Comparison of ENCODE assay signal across 28 cellular contexts in the genomic region with DNA sequence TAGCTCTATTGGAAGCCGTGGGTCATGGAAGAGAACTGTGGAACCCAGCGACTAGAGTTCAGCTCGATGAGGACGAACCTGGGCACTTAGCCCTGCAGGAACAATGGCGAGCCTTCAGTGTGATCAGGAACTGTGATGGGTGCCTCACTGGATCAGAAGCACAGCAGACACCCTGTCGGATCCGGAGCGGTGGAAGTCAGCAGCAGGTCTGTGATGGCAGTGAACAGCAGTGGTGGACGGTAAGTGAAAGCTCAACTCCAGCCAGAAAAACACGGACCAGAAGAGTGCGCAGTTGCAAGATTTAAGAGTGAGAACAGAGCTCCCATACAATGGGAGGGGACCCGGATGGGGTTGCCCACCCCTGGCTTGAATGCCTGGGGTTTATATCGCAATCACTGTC.
"Had no signal": no experiment of that assay in that cellular context is flagged by ENCODE, and none has a peak within 500 bp of the region (broad histone marks: within the 10 kb centered on the region; RNA-seq: fewer than 3 reads in every experiment).

No MANE protein-coding gene starts in this region.

- H3K4me3 Mint-ChIP-seq: natural killer cell; nephron; neural progenitor cell; stimulated activated memory B cell treated with anti-CD40 and anti-IgM and Interleukin-4, amounts not matched to agents 10 μg/mL and 1 μg/mL and 100 μg/mL, for 72 hours; stimulated activated naive CD8-positive, alpha-beta T cell treated with anti-CD3 and anti-CD28 coated beads, Interleukin-15, amount 100 ng/mL, for 72 hours; type B pancreatic cell had no signal

- H3K27me3 Mint-ChIP-seq: progenitor cell of endocrine pancreas; stimulated activated memory B cell treated with anti-CD40 and anti-IgM and Interleukin-4, amounts not matched to agents 10 μg/mL and 1 μg/mL and 100 μg/mL, for 72 hours; stimulated activated naive CD8-positive, alpha-beta T cell treated with anti-CD3 and anti-CD28 coated beads, Interleukin-15, amount 100 ng/mL, for 72 hours; type B pancreatic cell had no signal

- H3K36me3 ChIP-seq: neural progenitor cell, ovary, right lobe of liver, sigmoid colon, suprapubic skin, tibial artery, transverse colon, upper lobe of right lung, uterus had no signal

- H3K27ac Mint-ChIP-seq: natural killer cell; nephron; neural progenitor cell; progenitor cell of endocrine pancreas; stimulated activated memory B cell treated with anti-CD40 and anti-IgM and Interleukin-4, amounts not matched to agents 10 μg/mL and 1 μg/mL and 100 μg/mL, for 72 hours; stimulated activated naive CD8-positive, alpha-beta T cell treated with anti-CD3 and anti-CD28 coated beads, Interleukin-15, amount 100 ng/mL, for 72 hours; type B pancreatic cell had no signal

- DNase-seq: natural killer cell; occipital lobe; ovary; psoas muscle; right cardiac atrium; right lobe of liver; sigmoid colon; small intestine; stimulated activated CD4-positive, alpha-beta T cell treated with anti-CD3 and anti-CD28 coated beads, Interleukin-1b, Interleukin-23, amount 100 ng/mL, for 48 hours; stimulated activated CD4-positive, alpha-beta T cell treated with anti-CD3 and anti-CD28 coated beads, Interleukin-4, amount 100 ng/mL, for 1 hour; stimulated activated CD4-positive, alpha-beta T cell treated with anti-CD3 and anti-CD28 coated beads, Interleukin-4, amount 100 ng/mL, for 4 hours; stimulated activated CD8-positive, alpha-beta memory T cell treated with anti-CD3 and anti-CD28 coated beads, Interleukin-4, amount 100 ng/mL, for 48 hours; stimulated activated naive CD4-positive, alpha-beta T cell; stimulated activated naive CD8-positive, alpha-beta T cell treated with anti-CD3 and anti-CD28 coated beads, Interleukin-15, amount 100 ng/mL, for 72 hours; stimulated activated naive CD8-positive, alpha-beta T cell treated with anti-CD3 and anti-CD28 coated beads, Interleukin-15, Interleukin-2, amounts not matched to agents 100 U/mL and 50 U/mL, for 24 hours; substantia nigra; testis; tibial artery; transverse colon; upper lobe of right lung; uterus had no signal

- H3K79me2 ChIP-seq: parathyroid adenoma had no signal

- H3K36me3 Mint-ChIP-seq: natural killer cell; neural progenitor cell; stimulated activated memory B cell treated with anti-CD40 and anti-IgM and Interleukin-4, amounts not matched to agents 10 μg/mL and 1 μg/mL and 100 μg/mL, for 72 hours had no signal

- H3K9ac ChIP-seq: neural progenitor cell, parathyroid adenoma had no signal

- H3K4me2 ChIP-seq: neural progenitor cell had no signal

- H3K4me1 Mint-ChIP-seq: natural killer cell; nephron; neural progenitor cell; stimulated activated memory B cell treated with anti-CD40 and anti-IgM and Interleukin-4, amounts not matched to agents 10 μg/mL and 1 μg/mL and 100 μg/mL, for 72 hours; stimulated activated naive CD8-positive, alpha-beta T cell treated with anti-CD3 and anti-CD28 coated beads, Interleukin-15, amount 100 ng/mL, for 72 hours had no signal

- H3K9me3 ChIP-seq: ovary, psoas muscle, right lobe of liver, sigmoid colon, suprapubic skin, testis, tibial artery, transverse colon, upper lobe of right lung, uterus had no signal

- H3K4me1 ChIP-seq: neural progenitor cell, parathyroid adenoma, psoas muscle, right lobe of liver, suprapubic skin, testis, tibial artery, transverse colon, upper lobe of right lung, uterus had no signal

- H3K27ac ChIP-seq: neural progenitor cell, ovary, parathyroid adenoma, psoas muscle, right lobe of liver, sigmoid colon, suprapubic skin, testis, tibial artery, transverse colon, upper lobe of right lung, uterus had no signal

- H3K27me3 ChIP-seq: neural progenitor cell, ovary, right lobe of liver, sigmoid colon, suprapubic skin, testis, tibial artery, transverse colon, upper lobe of right lung, uterus had no signal

- H3K4me3 ChIP-seq: neural progenitor cell, ovary, psoas muscle, right lobe of liver, sigmoid colon, suprapubic skin, testis, tibial artery, transverse colon, upper lobe of right lung, uterus had no signal

- ATAC-seq: natural killer cell; psoas muscle; right cardiac atrium; right lobe of liver; stimulated activated memory B cell treated with anti-CD40 and anti-IgM and Interleukin-4, amounts not matched to agents 10 μg/mL and 1 μg/mL and 100 μg/mL, for 72 hours; stimulated activated naive CD8-positive, alpha-beta T cell treated with anti-CD3 and anti-CD28 coated beads, Interleukin-15, amount 100 ng/mL, for 72 hours; stimulated activated naive CD8-positive, alpha-beta T cell treated with anti-CD3 and anti-CD28 coated beads, Interleukin-15, Interleukin-2, amounts not matched to agents 100 U/mL and 50 U/mL, for 24 hours; upper lobe of right lung had no signal

- H2AFZ ChIP-seq: neural progenitor cell, parathyroid adenoma had no signal
